1 cellular context compared by ENCODE assay signal in the genomic region with DNA sequence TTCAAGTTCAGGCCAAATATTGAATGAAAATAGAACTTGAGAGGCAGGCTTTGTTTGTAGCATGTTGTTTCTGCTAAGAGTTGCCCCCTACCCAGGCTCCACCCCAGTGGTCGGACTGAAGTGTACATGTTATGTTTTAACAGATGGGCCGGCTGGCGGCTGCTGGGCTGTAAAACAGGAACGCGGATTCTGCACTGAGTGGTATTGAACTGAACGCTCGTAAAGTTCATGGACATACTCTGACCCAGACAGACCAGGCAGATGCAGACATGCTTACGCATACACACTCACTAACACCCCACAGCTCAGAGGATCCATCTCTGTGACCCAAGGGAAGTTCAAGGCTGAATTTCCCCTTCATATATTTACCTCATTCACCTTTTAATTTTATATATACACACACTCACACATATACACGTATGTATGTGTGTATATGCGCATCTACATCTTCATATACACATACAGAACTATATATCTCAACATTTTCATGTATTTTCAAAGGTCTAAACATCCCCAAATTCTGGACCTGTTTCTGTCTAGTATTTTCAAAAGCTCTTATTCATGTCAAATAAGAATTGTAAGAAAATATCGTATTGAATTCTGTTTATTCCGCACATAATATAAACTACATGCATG.
TF ChIP-seq lines count a peak whose summit lies in the region.

No MANE protein-coding gene starts in this region.

TF ChIP-seq in HepG2, 621 proteins besides CTCF, POLR2A, EP300 and RAD21 (continued from another document):
- TF ChIP-seq ZNF33A (CRISPR knock-in tag; IDR thresholded peaks at IDR 0.05; ENCODE audit: borderline replicate concordance) (no peak), TBL1XR1 (IDR thresholded peaks at IDR 0.05; ENCODE audit: borderline replicate concordance, low read length, partially characterized antibody) (peak; percentile 82), ISL2 (CRISPR knock-in tag; IDR thresholded peaks at IDR 0.05) (no peak), FOXO1 (CRISPR knock-in tag; IDR thresholded peaks at IDR 0.05) (0 out of 2 replicates have a peak, but pooled peaks have one; percentile 39), RXRA (CRISPR knock-in tag; IDR thresholded peaks at IDR 0.05) (peak; percentile 83; the same call in 1 of the 2 replicates), GATAD2A (CRISPR knock-in tag; IDR thresholded peaks at IDR 0.05) (peak; percentile 31; the same call in 1 of the 2 replicates), NAIF1 (CRISPR knock-in tag; IDR thresholded peaks at IDR 0.05; ENCODE audit: borderline replicate concordance) (no peak), PHF20 (CRISPR knock-in tag; IDR thresholded peaks at IDR 0.05) (no peak), ZBTB8A (CRISPR knock-in tag; IDR thresholded peaks at IDR 0.05; ENCODE audit: borderline replicate concordance, low read depth) (no peak), ZNF230 (CRISPR knock-in tag; IDR thresholded peaks at IDR 0.05) (no peak), ZNF619 (CRISPR knock-in tag; IDR thresholded peaks at IDR 0.05) (no peak), SMAD3 (CRISPR knock-in tag; IDR thresholded peaks at IDR 0.05) (0 out of 2 replicates have a peak, but pooled peaks have one; percentile 32), CHD4 (IDR thresholded peaks at IDR 0.05; ENCODE audit: borderline replicate concordance, low read length) (no peak), ZKSCAN5 (CRISPR knock-in tag; IDR thresholded peaks at IDR 0.05) (no peak), HES4 (CRISPR knock-in tag; IDR thresholded peaks at IDR 0.05; ENCODE audit: borderline replicate concordance) (no peak), JUNB (CRISPR knock-in tag; IDR thresholded peaks at IDR 0.05; ENCODE audit: borderline replicate concordance) (no peak), ZNF678 (CRISPR knock-in tag; IDR thresholded peaks at IDR 0.05) (no peak), FOXK1 (CRISPR knock-in tag; IDR thresholded peaks at IDR 0.05; ENCODE audit: borderline replicate concordance, low read depth) (peak; percentile 23; the same call in 1 of the 2 replicates), ZNF331 (CRISPR knock-in tag; IDR thresholded peaks at IDR 0.05) (peak; percentile 53; the same call in 1 of the 2 replicates), KAT7 (CRISPR knock-in tag; IDR thresholded peaks at IDR 0.05; ENCODE audit: borderline replicate concordance) (no peak), SALL1 (CRISPR knock-in tag; IDR thresholded peaks at IDR 0.05) (peak; percentile 57), SAP130 (CRISPR knock-in tag; IDR thresholded peaks at IDR 0.05; ENCODE audit: low read depth) (peak; percentile 46; the same call in 1 of the 2 replicates), ATF1 (CRISPR knock-in tag; IDR thresholded peaks at IDR 0.05) (no peak), NCOA2 (CRISPR knock-in tag; IDR thresholded peaks at IDR 0.05) (0 out of 2 replicates have a peak, but pooled peaks have one; percentile 27), TARDBP (CRISPR knock-in tag; IDR thresholded peaks at IDR 0.05) (no peak), NFKBIZ (CRISPR knock-in tag; IDR thresholded peaks at IDR 0.05) (no peak)
- TF ChIP-seq, protein P1, sequence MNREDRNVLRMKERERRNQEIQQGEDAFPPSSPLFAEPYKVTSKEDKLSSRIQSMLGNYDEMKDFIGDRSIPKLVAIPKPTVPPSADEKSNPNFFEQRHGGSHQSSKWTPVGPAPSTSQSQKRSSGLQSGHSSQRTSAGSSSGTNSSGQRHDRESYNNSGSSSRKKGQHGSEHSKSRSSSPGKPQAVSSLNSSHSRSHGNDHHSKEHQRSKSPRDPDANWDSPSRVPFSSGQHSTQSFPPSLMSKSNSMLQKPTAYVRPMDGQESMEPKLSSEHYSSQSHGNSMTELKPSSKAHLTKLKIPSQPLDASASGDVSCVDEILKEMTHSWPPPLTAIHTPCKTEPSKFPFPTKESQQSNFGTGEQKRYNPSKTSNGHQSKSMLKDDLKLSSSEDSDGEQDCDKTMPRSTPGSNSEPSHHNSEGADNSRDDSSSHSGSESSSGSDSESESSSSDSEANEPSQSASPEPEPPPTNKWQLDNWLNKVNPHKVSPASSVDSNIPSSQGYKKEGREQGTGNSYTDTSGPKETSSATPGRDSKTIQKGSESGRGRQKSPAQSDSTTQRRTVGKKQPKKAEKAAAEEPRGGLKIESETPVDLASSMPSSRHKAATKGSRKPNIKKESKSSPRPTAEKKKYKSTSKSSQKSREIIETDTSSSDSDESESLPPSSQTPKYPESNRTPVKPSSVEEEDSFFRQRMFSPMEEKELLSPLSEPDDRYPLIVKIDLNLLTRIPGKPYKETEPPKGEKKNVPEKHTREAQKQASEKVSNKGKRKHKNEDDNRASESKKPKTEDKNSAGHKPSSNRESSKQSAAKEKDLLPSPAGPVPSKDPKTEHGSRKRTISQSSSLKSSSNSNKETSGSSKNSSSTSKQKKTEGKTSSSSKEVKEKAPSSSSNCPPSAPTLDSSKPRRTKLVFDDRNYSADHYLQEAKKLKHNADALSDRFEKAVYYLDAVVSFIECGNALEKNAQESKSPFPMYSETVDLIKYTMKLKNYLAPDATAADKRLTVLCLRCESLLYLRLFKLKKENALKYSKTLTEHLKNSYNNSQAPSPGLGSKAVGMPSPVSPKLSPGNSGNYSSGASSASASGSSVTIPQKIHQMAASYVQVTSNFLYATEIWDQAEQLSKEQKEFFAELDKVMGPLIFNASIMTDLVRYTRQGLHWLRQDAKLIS (CRISPR knock-in tag; IDR thresholded peaks at IDR 0.05), result no peak
- TF ChIP-seq, protein P2, sequence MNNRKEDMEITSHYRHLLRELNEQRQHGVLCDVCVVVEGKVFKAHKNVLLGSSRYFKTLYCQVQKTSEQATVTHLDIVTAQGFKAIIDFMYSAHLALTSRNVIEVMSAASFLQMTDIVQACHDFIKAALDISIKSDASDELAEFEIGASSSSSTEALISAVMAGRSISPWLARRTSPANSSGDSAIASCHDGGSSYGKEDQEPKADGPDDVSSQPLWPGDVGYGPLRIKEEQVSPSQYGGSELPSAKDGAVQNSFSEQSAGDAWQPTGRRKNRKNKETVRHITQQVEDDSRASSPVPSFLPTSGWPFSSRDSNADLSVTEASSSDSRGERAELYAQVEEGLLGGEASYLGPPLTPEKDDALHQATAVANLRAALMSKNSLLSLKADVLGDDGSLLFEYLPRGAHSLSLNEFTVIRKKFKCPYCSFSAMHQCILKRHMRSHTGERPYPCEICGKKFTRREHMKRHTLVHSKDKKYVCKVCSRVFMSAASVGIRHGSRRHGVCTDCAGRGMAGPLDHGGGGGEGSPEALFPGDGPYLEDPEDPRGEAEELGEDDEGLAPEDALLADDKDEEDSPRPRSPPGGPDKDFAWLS (CRISPR knock-in tag; IDR thresholded peaks at IDR 0.05; ENCODE audit: borderline replicate concordance), result no peak
- TF ChIP-seq, protein P3, sequence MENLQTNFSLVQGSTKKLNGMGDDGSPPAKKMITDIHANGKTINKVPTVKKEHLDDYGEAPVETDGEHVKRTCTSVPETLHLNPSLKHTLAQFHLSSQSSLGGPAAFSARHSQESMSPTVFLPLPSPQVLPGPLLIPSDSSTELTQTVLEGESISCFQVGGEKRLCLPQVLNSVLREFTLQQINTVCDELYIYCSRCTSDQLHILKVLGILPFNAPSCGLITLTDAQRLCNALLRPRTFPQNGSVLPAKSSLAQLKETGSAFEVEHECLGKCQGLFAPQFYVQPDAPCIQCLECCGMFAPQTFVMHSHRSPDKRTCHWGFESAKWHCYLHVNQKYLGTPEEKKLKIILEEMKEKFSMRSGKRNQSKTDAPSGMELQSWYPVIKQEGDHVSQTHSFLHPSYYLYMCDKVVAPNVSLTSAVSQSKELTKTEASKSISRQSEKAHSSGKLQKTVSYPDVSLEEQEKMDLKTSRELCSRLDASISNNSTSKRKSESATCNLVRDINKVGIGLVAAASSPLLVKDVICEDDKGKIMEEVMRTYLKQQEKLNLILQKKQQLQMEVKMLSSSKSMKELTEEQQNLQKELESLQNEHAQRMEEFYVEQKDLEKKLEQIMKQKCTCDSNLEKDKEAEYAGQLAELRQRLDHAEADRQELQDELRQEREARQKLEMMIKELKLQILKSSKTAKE (CRISPR knock-in tag; IDR thresholded peaks at IDR 0.05; ENCODE audit: borderline replicate concordance), result peak; percentile 80
- TF ChIP-seq, protein P4, sequence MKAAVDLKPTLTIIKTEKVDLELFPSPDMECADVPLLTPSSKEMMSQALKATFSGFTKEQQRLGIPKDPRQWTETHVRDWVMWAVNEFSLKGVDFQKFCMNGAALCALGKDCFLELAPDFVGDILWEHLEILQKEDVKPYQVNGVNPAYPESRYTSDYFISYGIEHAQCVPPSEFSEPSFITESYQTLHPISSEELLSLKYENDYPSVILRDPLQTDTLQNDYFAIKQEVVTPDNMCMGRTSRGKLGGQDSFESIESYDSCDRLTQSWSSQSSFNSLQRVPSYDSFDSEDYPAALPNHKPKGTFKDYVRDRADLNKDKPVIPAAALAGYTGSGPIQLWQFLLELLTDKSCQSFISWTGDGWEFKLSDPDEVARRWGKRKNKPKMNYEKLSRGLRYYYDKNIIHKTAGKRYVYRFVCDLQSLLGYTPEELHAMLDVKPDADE (CRISPR knock-in tag; IDR thresholded peaks at IDR 0.05), result no peak
- TF ChIP-seq, protein P5, sequence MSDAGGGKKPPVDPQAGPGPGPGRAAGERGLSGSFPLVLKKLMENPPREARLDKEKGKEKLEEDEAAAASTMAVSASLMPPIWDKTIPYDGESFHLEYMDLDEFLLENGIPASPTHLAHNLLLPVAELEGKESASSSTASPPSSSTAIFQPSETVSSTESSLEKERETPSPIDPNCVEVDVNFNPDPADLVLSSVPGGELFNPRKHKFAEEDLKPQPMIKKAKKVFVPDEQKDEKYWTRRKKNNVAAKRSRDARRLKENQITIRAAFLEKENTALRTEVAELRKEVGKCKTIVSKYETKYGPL (CRISPR knock-in tag; IDR thresholded peaks at IDR 0.05), result no peak
- TF ChIP-seq, protein P6, sequence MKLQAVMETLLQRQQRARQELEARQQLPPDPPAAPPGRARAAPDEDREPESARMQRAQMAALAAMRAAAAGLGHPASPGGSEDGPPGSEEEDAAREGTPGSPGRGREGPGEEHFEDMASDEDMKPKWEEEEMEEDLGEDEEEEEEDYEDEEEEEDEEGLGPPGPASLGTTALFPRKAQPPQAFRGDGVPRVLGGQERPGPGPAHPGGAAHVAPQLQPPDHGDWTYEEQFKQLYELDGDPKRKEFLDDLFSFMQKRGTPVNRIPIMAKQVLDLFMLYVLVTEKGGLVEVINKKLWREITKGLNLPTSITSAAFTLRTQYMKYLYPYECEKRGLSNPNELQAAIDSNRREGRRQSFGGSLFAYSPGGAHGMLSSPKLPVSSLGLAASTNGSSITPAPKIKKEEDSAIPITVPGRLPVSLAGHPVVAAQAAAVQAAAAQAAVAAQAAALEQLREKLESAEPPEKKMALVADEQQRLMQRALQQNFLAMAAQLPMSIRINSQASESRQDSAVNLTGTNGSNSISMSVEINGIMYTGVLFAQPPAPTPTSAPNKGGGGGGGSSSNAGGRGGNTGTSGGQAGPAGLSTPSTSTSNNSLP (IDR thresholded peaks at IDR 0.05; ENCODE audit: low read depth, low read length), result 0 out of 2 replicates have a peak, but pooled peaks have one; percentile 14
- TF ChIP-seq, protein P7, sequence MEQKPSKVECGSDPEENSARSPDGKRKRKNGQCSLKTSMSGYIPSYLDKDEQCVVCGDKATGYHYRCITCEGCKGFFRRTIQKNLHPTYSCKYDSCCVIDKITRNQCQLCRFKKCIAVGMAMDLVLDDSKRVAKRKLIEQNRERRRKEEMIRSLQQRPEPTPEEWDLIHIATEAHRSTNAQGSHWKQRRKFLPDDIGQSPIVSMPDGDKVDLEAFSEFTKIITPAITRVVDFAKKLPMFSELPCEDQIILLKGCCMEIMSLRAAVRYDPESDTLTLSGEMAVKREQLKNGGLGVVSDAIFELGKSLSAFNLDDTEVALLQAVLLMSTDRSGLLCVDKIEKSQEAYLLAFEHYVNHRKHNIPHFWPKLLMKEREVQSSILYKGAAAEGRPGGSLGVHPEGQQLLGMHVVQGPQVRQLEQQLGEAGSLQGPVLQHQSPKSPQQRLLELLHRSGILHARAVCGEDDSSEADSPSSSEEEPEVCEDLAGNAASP (CRISPR knock-in tag; IDR thresholded peaks at IDR 0.05; ENCODE audit: borderline replicate concordance), result peak; percentile 75; the same call in 1 of the 2 replicates
- TF ChIP-seq, protein P8, sequence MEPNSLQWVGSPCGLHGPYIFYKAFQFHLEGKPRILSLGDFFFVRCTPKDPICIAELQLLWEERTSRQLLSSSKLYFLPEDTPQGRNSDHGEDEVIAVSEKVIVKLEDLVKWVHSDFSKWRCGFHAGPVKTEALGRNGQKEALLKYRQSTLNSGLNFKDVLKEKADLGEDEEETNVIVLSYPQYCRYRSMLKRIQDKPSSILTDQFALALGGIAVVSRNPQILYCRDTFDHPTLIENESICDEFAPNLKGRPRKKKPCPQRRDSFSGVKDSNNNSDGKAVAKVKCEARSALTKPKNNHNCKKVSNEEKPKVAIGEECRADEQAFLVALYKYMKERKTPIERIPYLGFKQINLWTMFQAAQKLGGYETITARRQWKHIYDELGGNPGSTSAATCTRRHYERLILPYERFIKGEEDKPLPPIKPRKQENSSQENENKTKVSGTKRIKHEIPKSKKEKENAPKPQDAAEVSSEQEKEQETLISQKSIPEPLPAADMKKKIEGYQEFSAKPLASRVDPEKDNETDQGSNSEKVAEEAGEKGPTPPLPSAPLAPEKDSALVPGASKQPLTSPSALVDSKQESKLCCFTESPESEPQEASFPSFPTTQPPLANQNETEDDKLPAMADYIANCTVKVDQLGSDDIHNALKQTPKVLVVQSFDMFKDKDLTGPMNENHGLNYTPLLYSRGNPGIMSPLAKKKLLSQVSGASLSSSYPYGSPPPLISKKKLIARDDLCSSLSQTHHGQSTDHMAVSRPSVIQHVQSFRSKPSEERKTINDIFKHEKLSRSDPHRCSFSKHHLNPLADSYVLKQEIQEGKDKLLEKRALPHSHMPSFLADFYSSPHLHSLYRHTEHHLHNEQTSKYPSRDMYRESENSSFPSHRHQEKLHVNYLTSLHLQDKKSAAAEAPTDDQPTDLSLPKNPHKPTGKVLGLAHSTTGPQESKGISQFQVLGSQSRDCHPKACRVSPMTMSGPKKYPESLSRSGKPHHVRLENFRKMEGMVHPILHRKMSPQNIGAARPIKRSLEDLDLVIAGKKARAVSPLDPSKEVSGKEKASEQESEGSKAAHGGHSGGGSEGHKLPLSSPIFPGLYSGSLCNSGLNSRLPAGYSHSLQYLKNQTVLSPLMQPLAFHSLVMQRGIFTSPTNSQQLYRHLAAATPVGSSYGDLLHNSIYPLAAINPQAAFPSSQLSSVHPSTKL (CRISPR knock-in tag; IDR thresholded peaks at IDR 0.05), result peak; percentile 60
